2 cellular contexts compared by ENCODE assay signal in the genomic region with DNA sequence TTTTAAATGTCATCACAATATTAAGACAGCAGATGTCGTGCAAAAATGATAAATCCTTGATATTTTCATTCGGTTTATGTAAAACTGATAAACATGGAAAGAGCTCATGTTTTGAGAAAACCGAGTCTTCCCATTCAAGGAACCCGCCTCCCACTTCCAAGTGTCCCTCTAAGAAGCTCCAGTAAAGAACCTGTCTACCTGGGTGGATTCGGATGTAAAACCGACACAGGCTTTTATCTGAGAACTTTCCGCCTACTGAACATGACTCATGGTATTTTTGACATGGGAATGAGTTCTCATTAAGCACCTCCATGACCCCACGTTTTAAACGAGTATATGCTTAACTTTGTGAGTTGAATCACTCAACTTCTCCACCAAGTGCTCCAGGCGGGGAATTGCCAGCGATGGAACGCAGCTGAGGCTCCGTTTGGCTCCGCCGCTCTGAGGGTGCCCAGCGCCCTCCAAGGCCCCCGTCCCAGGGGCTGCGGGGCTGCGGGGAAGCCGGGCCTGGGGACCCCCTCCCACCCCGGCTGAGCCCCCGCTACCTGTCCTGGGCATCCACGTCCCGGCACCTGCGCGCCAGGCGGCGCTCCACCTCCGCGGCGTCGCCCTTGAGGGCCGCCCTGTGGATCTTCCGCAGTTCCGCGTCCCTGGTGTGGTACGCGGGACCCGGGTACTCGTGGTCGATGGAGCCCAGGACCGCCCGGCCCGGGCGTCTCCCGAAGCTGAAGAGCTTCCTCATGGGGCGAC.
A peak's percentile ranks its signal among the peaks of the same experiment; 100 is the strongest.
TF ChIP-seq lines count a peak whose summit lies in the region.

No MANE protein-coding gene starts in this region.

TF ChIP-seq in HEK293, 187 proteins besides CTCF, POLR2A, EP300 and RAD21 (continued from another document):
- no peak for TF ChIP-seq ZNF280C (tag by site-specific recombination; IDR thresholded peaks at IDR 0.05)
- TF ChIP-seq KLF8 (tag by site-specific recombination; IDR thresholded peaks at IDR 0.05), result no peak
- no peak for TF ChIP-seq IKZF3 (tag by site-specific recombination; IDR thresholded peaks at IDR 0.05)
- TF ChIP-seq ZNF341 (tag by site-specific recombination; IDR thresholded peaks at IDR 0.05; ENCODE audit: low read depth), result peak; percentile 54
- no peak for TF ChIP-seq INSM2 (tag by site-specific recombination; IDR thresholded peaks at IDR 0.05)
- TF ChIP-seq ZNF660 (tag by site-specific recombination; IDR thresholded peaks at IDR 0.05), result no peak
- TF ChIP-seq ZNF530 (tag by site-specific recombination; IDR thresholded peaks at IDR 0.05; ENCODE audit: low read depth), result no peak
- peak; percentile 27; the same call in 1 of the 2 replicates for TF ChIP-seq ZBTB11 (tag by site-specific recombination; conservative IDR thresholded peaks at IDR 0.05; ENCODE audit: low read depth)

TF ChIP-seq in K562, 482 proteins besides CTCF, POLR2A, EP300 and RAD21 (continued from another document and continues in another):
- TF ChIP-seq RBM34 (IDR thresholded peaks at IDR 0.05; ENCODE audit: borderline replicate concordance, insufficient read depth, low read length) (no peak), RBBP5 (IDR thresholded peaks at IDR 0.05; ENCODE audit: borderline replicate concordance, insufficient read depth, low read length, poor library complexity, severe bottlenecking) (peak; percentile 81), ILF3 (IDR thresholded peaks at IDR 0.05; ENCODE audit: borderline replicate concordance) (no peak), ZNF780A (CRISPR knock-in tag; IDR thresholded peaks at IDR 0.05) (no peak), HDAC3 (IDR thresholded peaks at IDR 0.05; ENCODE audit: borderline replicate concordance, partially characterized antibody) (no peak), GMEB1 (CRISPR knock-in tag; IDR thresholded peaks at IDR 0.05) (no peak), NR2C2 (CRISPR knock-in tag; IDR thresholded peaks at IDR 0.05) (no peak), NR2C2 (tag; IDR thresholded peaks at IDR 0.05) (no peak), RBM14 (IDR thresholded peaks at IDR 0.05; ENCODE audit: borderline replicate concordance, insufficient read depth, low read depth, low read length) (0 out of 2 replicates have a peak, but pooled peaks have one; percentile 19), SRSF1 (IDR thresholded peaks at IDR 0.05; ENCODE audit: low read depth, low read length) (no peak), UBTF (IDR thresholded peaks at IDR 0.05; ENCODE audit: borderline replicate concordance in 1 of 2, low read depth in 2 of 2, low read length in 2 of 2) (no peak; a peak in 1 of 4 replicates), HCFC1 (IDR thresholded peaks at IDR 0.05; ENCODE audit: low read depth, low read length) (no peak), ZNF121 (CRISPR knock-in tag; conservative IDR thresholded peaks at IDR 0.05) (no peak), ZNF165 (CRISPR knock-in tag; IDR thresholded peaks at IDR 0.05; ENCODE audit: borderline replicate concordance) (no peak; the same call in 1 of the 2 replicates), ZNF778 (CRISPR knock-in tag; IDR thresholded peaks at IDR 0.05) (no peak), KAT2B (IDR thresholded peaks at IDR 0.05; ENCODE audit: low read depth, low read length) (no peak), GTF2E2 (tag; IDR thresholded peaks at IDR 0.05) (no peak; the same call in 1 of the 2 replicates), PYGO2 (tag; IDR thresholded peaks at IDR 0.05) (no peak), JUNB (CRISPR knock-in tag; conservative IDR thresholded peaks at IDR 0.05) (0 out of 2 replicates have a peak, but pooled peaks have one; percentile 23), OTX1 (CRISPR knock-in tag; IDR thresholded peaks at IDR 0.05) (no peak), ZNF239 (CRISPR knock-in tag; IDR thresholded peaks at IDR 0.05) (no peak), ATF1 (CRISPR knock-in tag; IDR thresholded peaks at IDR 0.05) (no peak), ATF1 (tag; IDR thresholded peaks at IDR 0.05) (0 out of 2 replicates have a peak, but pooled peaks have one; percentile 43), BCOR (IDR thresholded peaks at IDR 0.05) (no peak), RBM22 (IDR thresholded peaks at IDR 0.05; ENCODE audit: low read depth, low read length, poor library complexity, severe bottlenecking) (peak; percentile 22), ZNF583 (CRISPR knock-in tag; IDR thresholded peaks at IDR 0.05) (no peak), ZFPM2 (CRISPR knock-in tag; IDR thresholded peaks at IDR 0.05) (no peak), ZC3H8 (IDR thresholded peaks at IDR 0.05) (no peak), ZSCAN32 (CRISPR knock-in tag; IDR thresholded peaks at IDR 0.05) (no peak), POLR2AphosphoS5 (IDR thresholded peaks at IDR 0.05; ENCODE audit: control insufficient read depth, insufficient read depth, low read depth, low read length) (no peak), XRCC5 (IDR thresholded peaks at IDR 0.05; ENCODE audit: low read depth, low read length) (no peak; the same call in 1 of the 2 replicates), RAD51 (IDR thresholded peaks at IDR 0.05; ENCODE audit: borderline replicate concordance, low read depth) (no peak), ZNF707 (CRISPR knock-in tag; conservative IDR thresholded peaks at IDR 0.05) (no peak), ETS2 (tag; IDR thresholded peaks at IDR 0.05; ENCODE audit: borderline replicate concordance, poor library complexity, severe bottlenecking) (no peak), ZNF3 (CRISPR knock-in tag; IDR thresholded peaks at IDR 0.05) (no peak), C11orf30 (IDR thresholded peaks at IDR 0.05; ENCODE audit: low read depth) (peak; percentile 77), CHD4 (IDR thresholded peaks at IDR 0.05; ENCODE audit: insufficient read depth, insufficient replicate concordance, low read depth, low read length, poor library complexity, severe bottlenecking) (no peak), ZNF124 (CRISPR knock-in tag; IDR thresholded peaks at IDR 0.05) (no peak), MEIS2 (IDR thresholded peaks at IDR 0.05; ENCODE audit: partially characterized antibody) (peak; percentile 54), ZBTB11 (CRISPR knock-in tag; IDR thresholded peaks at IDR 0.05) (no peak), ZNF398 (CRISPR knock-in tag; IDR thresholded peaks at IDR 0.05) (no peak)
- TF ChIP-seq, protein P1, sequence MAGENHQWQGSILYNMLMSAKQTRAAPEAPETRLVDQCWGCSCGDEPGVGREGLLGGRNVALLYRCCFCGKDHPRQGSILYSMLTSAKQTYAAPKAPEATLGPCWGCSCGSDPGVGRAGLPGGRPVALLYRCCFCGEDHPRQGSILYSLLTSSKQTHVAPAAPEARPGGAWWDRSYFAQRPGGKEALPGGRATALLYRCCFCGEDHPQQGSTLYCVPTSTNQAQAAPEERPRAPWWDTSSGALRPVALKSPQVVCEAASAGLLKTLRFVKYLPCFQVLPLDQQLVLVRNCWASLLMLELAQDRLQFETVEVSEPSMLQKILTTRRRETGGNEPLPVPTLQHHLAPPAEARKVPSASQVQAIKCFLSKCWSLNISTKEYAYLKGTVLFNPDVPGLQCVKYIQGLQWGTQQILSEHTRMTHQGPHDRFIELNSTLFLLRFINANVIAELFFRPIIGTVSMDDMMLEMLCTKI (IDR thresholded peaks at IDR 0.05; ENCODE audit: partially characterized antibody), result no peak
- TF ChIP-seq, protein P2, sequence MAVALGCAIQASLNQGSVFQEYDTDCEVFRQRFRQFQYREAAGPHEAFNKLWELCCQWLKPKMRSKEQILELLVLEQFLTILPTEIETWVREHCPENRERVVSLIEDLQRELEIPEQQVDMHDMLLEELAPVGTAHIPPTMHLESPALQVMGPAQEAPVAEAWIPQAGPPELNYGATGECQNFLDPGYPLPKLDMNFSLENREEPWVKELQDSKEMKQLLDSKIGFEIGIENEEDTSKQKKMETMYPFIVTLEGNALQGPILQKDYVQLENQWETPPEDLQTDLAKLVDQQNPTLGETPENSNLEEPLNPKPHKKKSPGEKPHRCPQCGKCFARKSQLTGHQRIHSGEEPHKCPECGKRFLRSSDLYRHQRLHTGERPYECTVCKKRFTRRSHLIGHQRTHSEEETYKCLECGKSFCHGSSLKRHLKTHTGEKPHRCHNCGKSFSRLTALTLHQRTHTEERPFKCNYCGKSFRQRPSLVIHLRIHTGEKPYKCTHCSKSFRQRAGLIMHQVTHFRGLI (CRISPR knock-in tag; IDR thresholded peaks at IDR 0.05), result no peak
- TF ChIP-seq, protein P3, sequence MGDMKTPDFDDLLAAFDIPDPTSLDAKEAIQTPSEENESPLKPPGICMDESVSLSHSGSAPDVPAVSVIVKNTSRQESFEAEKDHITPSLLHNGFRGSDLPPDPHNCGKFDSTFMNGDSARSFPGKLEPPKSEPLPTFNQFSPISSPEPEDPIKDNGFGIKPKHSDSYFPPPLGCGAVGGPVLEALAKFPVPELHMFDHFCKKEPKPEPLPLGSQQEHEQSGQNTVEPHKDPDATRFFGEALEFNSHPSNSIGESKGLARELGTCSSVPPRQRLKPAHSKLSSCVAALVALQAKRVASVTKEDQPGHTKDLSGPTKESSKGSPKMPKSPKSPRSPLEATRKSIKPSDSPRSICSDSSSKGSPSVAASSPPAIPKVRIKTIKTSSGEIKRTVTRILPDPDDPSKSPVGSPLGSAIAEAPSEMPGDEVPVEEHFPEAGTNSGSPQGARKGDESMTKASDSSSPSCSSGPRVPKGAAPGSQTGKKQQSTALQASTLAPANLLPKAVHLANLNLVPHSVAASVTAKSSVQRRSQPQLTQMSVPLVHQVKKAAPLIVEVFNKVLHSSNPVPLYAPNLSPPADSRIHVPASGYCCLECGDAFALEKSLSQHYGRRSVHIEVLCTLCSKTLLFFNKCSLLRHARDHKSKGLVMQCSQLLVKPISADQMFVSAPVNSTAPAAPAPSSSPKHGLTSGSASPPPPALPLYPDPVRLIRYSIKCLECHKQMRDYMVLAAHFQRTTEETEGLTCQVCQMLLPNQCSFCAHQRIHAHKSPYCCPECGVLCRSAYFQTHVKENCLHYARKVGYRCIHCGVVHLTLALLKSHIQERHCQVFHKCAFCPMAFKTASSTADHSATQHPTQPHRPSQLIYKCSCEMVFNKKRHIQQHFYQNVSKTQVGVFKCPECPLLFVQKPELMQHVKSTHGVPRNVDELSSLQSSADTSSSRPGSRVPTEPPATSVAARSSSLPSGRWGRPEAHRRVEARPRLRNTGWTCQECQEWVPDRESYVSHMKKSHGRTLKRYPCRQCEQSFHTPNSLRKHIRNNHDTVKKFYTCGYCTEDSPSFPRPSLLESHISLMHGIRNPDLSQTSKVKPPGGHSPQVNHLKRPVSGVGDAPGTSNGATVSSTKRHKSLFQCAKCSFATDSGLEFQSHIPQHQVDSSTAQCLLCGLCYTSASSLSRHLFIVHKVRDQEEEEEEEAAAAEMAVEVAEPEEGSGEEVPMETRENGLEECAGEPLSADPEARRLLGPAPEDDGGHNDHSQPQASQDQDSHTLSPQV (IDR thresholded peaks at IDR 0.05), result no peak
